In genomic region chr21:40255665-40256064, GRCh38 we compare ENCODE assay signal across 23 cellular contexts.
DNase-seq lines count a peak whose midpoint lies in the region; ATAC-seq, FAIRE-seq and TF ChIP-seq lines count a peak whose summit lies in the region.
"Had no signal": no experiment of that assay in that cellular context is flagged by ENCODE, and none has a peak within 500 bp of the region (broad histone marks: within the 10 kb centered on the region; RNA-seq: fewer than 3 reads in every experiment).

No MANE protein-coding gene starts in this region.

- no peak overlapping the region for H3K27ac ChIP-seq in foreskin keratinocyte
- H3K27ac ChIP-seq: A549; BLaER1 treated with 17β-estradiol and CSF1 and Interleukin-3, amounts not matched to agents 10 nM and 100 nM had no signal

- DNase-seq in D721Med (ENCODE audit: insufficient read length, low spot score) = no peak
- peak; percentile 17 for DNase-seq in NCI-H69 (lab: John Stamatoyannopoulos, UW)
- DNase-seq in foreskin keratinocyte = peak in 1 of 2 donors; percentile 7
- no peak for DNase-seq in left ventricle myocardium superior
- DNase-seq in dedifferentiated amniotic fluid mesenchymal stem cell (ENCODE audit: extremely low spot score) = no peak
- no peak for DNase-seq in HFFc6
- DNase-seq: AML-193; CD4-positive, alpha-beta memory T cell; COR-L47; DMS153; DND-41; H7; KBM-7; NCI-H1105 treated with DMSO at 0.1 percent for 48 hours; NCI-H146; NCI-H2029; NCI-H2227 treated with DMSO at 0.1 percent for 48 hours; NCI-H748 treated with DMSO at 0.1 percent for 48 hours; NK-92 treated with Interleukin-12 subunit alpha and Interleukin-12 subunit beta, amount 100 ng/mL, for 24 hours; PC-3 had no signal

- H3K9me3 Mint-ChIP-seq in brain (peaks cover 3 to 37% (median 9%) of the 10 kb centered on the region in 5 experiments), HFFc6 (peaks cover 22% of the 10 kb centered on the region)

- ATAC-seq in foreskin keratinocyte (peak; percentile 7), left ventricle myocardium superior (no peak)
- ATAC-seq: A549, PC-3 had no signal

- H3K27ac Mint-ChIP-seq in brain (peak overlapping the region in 3 of 5 experiments; percentile 12 to 75 (median 56)), HFFc6 (no peak overlapping the region; the same call in 1 of the 2 replicates)
- H3K27ac Mint-ChIP-seq: CD4-positive, alpha-beta memory T cell had no signal

- H3K36me3 Mint-ChIP-seq in brain (no peaks in the 10 kb centered on the region), HFFc6 (ENCODE audit: low read depth) (peaks cover 11% of the 10 kb centered on the region; the same call in 1 of the 2 replicates)
- H3K36me3 Mint-ChIP-seq: CD4-positive, alpha-beta memory T cell had no signal

- peak; percentile 82 for FAIRE-seq in D721Med (lab: Jason Lieb, UNC)
- FAIRE-seq: A549 had no signal

- peaks cover 12% of the 10 kb centered on the region for H3K4me1 Mint-ChIP-seq in brain
- H3K4me1 Mint-ChIP-seq in HFFc6 (ENCODE audit: low read depth) = peaks cover 19% of the 10 kb centered on the region
- H3K4me1 Mint-ChIP-seq: CD4-positive, alpha-beta memory T cell had no signal

- intact Hi-C loops in left ventricle myocardium superior (cut with micrococcal nuclease) = no loop called here

- peaks cover 36% of the 10 kb centered on the region for H3K4me1 ChIP-seq in foreskin keratinocyte
- H3K4me1 ChIP-seq: A549; BLaER1 treated with 17β-estradiol and CSF1 and Interleukin-3, amounts not matched to agents 10 nM and 100 nM had no signal

- H3K27me3 Mint-ChIP-seq in brain (peaks cover 4% of the 10 kb centered on the region), HFFc6 (ENCODE audit: insufficient read depth) (peaks cover 2% of the 10 kb centered on the region)
- H3K27me3 Mint-ChIP-seq: CD4-positive, alpha-beta memory T cell had no signal

- H3K4me3 Mint-ChIP-seq in brain = no peak overlapping the region
- H3K4me3 Mint-ChIP-seq in HFFc6 = no peak overlapping the region
- H3K4me3 Mint-ChIP-seq: CD4-positive, alpha-beta memory T cell had no signal

- no peak for TF ChIP-seq CTCF in D721Med (IDR thresholded peaks at IDR 0.05; ENCODE audit: insufficient read depth, missing control alignments)
- TF ChIP-seq CTCF in brain (conservative IDR thresholded peaks at IDR 0.05) = no peak
- TF ChIP-seq CTCF in foreskin keratinocyte (conservative IDR thresholded peaks at IDR 0.05) = no peak
- no peak for TF ChIP-seq CTCF in HFFc6 (IDR thresholded peaks at IDR 0.05)

- H3K27me3 ChIP-seq in foreskin keratinocyte = no peaks in the 10 kb centered on the region
- H3K27me3 ChIP-seq: BLaER1 treated with 17β-estradiol and CSF1 and Interleukin-3, amounts not matched to agents 10 nM and 100 nM had no signal
